In genomic region chr4:68815617-68816409, GRCh38 we compare ENCODE assay signal across 1 cellular context.
TF ChIP-seq lines count a peak whose summit lies in the region.

TSS of gene UGT2B10 (plus strand) at chr4:68815994. CDS start at chr4:68816020, 26 bp downstream.

TF ChIP-seq in HepG2, 621 proteins besides CTCF, POLR2A, EP300 and RAD21 (continued from another document and continues in another):
- peak; percentile 99 for TF ChIP-seq ARID5B (CRISPR knock-in tag; IDR thresholded peaks at IDR 0.05)
- TF ChIP-seq FOSL2 (CRISPR knock-in tag; IDR thresholded peaks at IDR 0.05), result peak; percentile 44
- peak; percentile 56 for TF ChIP-seq ZEB1 (IDR thresholded peaks at IDR 0.05; ENCODE audit: insufficient replicate concordance, low read depth)
- TF ChIP-seq PRDM15 (CRISPR knock-in tag; IDR thresholded peaks at IDR 0.05), result 0 out of 2 replicates have a peak, but pooled peaks have one; percentile 27
- TF ChIP-seq TAF1 (CRISPR knock-in tag; IDR thresholded peaks at IDR 0.05), result peak; percentile 75; the same call in 1 of the 2 replicates
- 0 out of 2 replicates have a peak, but pooled peaks have one; percentile 60 for TF ChIP-seq TSC22D2 (CRISPR knock-in tag; IDR thresholded peaks at IDR 0.05; ENCODE audit: borderline replicate concordance)
- peak; percentile 57; the same call in 1 of the 2 replicates for TF ChIP-seq IRF2 (CRISPR knock-in tag; IDR thresholded peaks at IDR 0.05)
- peak; percentile 54; the same call in 1 of the 2 replicates for TF ChIP-seq ZSCAN31 (CRISPR knock-in tag; IDR thresholded peaks at IDR 0.05; ENCODE audit: low read depth)
- peak; percentile 75 for TF ChIP-seq KAT8 (CRISPR knock-in tag; IDR thresholded peaks at IDR 0.05)
- peak; percentile 75 for TF ChIP-seq SATB2 (CRISPR knock-in tag; IDR thresholded peaks at IDR 0.05)
- peak; percentile 21; the same call in 1 of the 2 replicates for TF ChIP-seq KLF11 (CRISPR knock-in tag; IDR thresholded peaks at IDR 0.05)
- TF ChIP-seq, protein P1, sequence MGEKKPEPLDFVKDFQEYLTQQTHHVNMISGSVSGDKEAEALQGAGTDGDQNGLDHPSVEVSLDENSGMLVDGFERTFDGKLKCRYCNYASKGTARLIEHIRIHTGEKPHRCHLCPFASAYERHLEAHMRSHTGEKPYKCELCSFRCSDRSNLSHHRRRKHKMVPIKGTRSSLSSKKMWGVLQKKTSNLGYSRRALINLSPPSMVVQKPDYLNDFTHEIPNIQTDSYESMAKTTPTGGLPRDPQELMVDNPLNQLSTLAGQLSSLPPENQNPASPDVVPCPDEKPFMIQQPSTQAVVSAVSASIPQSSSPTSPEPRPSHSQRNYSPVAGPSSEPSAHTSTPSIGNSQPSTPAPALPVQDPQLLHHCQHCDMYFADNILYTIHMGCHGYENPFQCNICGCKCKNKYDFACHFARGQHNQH (CRISPR knock-in tag; IDR thresholded peaks at IDR 0.05), result peak; percentile 72; the same call in 1 of the 2 replicates
- TF ChIP-seq ZNF556 (CRISPR knock-in tag; IDR thresholded peaks at IDR 0.05; ENCODE audit: borderline replicate concordance), result 0 out of 2 replicates have a peak, but pooled peaks have one; percentile 51
- TF ChIP-seq, protein P2, sequence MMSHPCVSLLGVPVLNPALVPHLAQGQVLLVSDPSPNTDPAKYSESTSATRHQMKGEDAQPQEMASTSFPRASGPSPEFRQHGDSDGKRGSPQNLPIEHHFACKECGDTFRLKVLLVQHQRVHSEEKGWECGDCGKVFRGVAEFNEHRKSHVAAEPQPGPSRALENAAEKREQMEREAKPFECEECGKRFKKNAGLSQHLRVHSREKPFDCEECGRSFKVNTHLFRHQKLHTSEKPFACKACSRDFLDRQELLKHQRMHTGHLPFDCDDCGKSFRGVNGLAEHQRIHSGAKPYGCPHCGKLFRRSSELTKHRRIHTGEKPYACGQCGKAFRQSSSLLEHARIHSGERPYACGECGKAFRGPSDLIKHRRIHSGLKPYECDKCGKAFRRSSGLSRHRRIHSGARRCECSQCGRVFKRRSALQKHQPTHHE (CRISPR knock-in tag; IDR thresholded peaks at IDR 0.05; ENCODE audit: borderline replicate concordance), result peak; percentile 43; the same call in 1 of the 2 replicates
- TF ChIP-seq, protein P3, sequence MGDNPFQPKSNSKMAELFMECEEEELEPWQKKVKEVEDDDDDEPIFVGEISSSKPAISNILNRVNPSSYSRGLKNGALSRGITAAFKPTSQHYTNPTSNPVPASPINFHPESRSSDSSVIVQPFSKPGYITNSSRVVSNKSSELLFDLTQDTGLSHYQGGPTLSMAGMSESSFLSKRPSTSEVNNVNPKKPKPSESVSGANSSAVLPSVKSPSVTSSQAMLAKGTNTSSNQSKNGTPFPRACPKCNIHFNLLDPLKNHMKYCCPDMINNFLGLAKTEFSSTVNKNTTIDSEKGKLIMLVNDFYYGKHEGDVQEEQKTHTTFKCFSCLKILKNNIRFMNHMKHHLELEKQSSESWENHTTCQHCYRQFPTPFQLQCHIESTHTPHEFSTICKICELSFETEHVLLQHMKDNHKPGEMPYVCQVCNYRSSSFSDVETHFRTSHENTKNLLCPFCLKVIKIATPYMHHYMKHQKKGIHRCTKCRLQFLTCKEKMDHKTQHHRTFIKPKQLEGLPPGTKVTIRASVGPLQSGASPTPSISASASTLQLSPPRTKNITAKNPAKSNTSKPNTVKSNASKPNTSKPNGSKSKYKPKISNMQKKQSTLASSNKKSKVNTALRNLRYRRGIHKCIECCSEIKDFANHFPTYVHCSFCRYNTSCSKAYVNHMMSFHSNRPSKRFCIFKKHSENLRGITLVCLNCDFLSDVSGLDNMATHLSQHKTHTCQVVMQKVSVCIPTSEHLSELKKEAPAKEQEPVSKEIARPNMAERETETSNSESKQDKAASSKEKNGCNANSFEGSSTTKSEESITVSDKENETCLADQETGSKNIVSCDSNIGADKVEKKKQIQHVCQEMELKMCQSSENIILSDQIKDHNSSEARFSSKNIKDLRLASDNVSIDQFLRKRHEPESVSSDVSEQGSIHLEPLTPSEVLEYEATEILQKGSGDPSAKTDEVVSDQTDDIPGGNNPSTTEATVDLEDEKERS (CRISPR knock-in tag; IDR thresholded peaks at IDR 0.05), result peak; percentile 79; the same call in 1 of the 2 replicates
- TF ChIP-seq NFIC (IDR thresholded peaks at IDR 0.05; ENCODE audit: low read length), result peak; percentile 98
- TF ChIP-seq, protein P4, sequence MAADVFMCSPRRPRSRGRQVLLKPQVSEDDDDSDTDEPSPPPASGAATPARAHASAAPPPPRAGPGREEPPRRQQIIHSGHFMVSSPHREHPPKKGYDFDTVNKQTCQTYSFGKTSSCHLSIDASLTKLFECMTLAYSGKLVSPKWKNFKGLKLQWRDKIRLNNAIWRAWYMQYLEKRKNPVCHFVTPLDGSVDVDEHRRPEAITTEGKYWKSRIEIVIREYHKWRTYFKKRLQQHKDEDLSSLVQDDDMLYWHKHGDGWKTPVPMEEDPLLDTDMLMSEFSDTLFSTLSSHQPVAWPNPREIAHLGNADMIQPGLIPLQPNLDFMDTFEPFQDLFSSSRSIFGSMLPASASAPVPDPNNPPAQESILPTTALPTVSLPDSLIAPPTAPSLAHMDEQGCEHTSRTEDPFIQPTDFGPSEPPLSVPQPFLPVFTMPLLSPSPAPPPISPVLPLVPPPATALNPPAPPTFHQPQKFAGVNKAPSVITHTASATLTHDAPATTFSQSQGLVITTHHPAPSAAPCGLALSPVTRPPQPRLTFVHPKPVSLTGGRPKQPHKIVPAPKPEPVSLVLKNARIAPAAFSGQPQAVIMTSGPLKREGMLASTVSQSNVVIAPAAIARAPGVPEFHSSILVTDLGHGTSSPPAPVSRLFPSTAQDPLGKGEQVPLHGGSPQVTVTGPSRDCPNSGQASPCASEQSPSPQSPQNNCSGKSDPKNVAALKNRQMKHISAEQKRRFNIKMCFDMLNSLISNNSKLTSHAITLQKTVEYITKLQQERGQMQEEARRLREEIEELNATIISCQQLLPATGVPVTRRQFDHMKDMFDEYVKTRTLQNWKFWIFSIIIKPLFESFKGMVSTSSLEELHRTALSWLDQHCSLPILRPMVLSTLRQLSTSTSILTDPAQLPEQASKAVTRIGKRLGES (CRISPR knock-in tag; IDR thresholded peaks at IDR 0.05; ENCODE audit: borderline replicate concordance), result peak; percentile 58; the same call in 1 of the 2 replicates
- peak; percentile 19 to 29; a peak in 2 of 4 replicates for TF ChIP-seq NR2F1 (CRISPR knock-in tag; IDR thresholded peaks at IDR 0.05)
- TF ChIP-seq SAP130 (CRISPR knock-in tag; IDR thresholded peaks at IDR 0.05; ENCODE audit: low read depth), result peak; percentile 71
- peak; percentile 36; the same call in 1 of the 2 replicates for TF ChIP-seq TFAP4 (IDR thresholded peaks at IDR 0.05; ENCODE audit: borderline replicate concordance, low read depth)
- peak; percentile 60; the same call in 1 of the 2 replicates for TF ChIP-seq ZNF317 (CRISPR knock-in tag; IDR thresholded peaks at IDR 0.05)
- TF ChIP-seq PAF1 (CRISPR knock-in tag; IDR thresholded peaks at IDR 0.05), result peak; percentile 88; the same call in 1 of the 2 replicates
- peak; percentile 35; the same call in 1 of the 2 replicates for TF ChIP-seq PHF21A (CRISPR knock-in tag; IDR thresholded peaks at IDR 0.05)
- peak; percentile 4 to 37; a peak in 2 of 4 replicates for TF ChIP-seq HMGXB4 (CRISPR knock-in tag; IDR thresholded peaks at IDR 0.05; ENCODE audit: borderline replicate concordance in 1 of 2, low read depth in 1 of 2)
- peak; percentile 3 for TF ChIP-seq TGIF2 (CRISPR knock-in tag; IDR thresholded peaks at IDR 0.05)
- peak; percentile 34; the same call in 1 of the 2 replicates for TF ChIP-seq DPF2 (CRISPR knock-in tag; IDR thresholded peaks at IDR 0.05; ENCODE audit: borderline replicate concordance, low read depth)
- 0 out of 2 replicates have a peak, but pooled peaks have one; percentile 29 for TF ChIP-seq DMAP1 (CRISPR knock-in tag; IDR thresholded peaks at IDR 0.05)
- 0 out of 2 replicates have a peak, but pooled peaks have one; percentile 29 for TF ChIP-seq ATF3 (CRISPR knock-in tag; IDR thresholded peaks at IDR 0.05)
